ENCODE assay signal across 22 cellular contexts in genomic region chr11:17560281-17561110, GRCh38. TPM values are rescaled to one million over a fixed set of nuclear protein-coding genes. Genes with fewer than 3 reads are reported as not detected.
DNase-seq lines count a peak whose midpoint lies in the region; ATAC-seq and TF ChIP-seq lines count a peak whose summit lies in the region.
"Had no signal": no experiment of that assay in that cellular context is flagged by ENCODE, and none has a peak within 500 bp of the region (broad histone marks: within the 10 kb centered on the region; RNA-seq: fewer than 3 reads in every experiment).

No MANE protein-coding gene starts in this region.

- H3K4me2 ChIP-seq in neuronal stem cell (ENCODE audit: insufficient read depth, low read length, poor library complexity, severe bottlenecking), result no peak overlapping the region

- H3K9ac ChIP-seq in neuronal stem cell (ENCODE audit: low read depth, low read length, poor library complexity), result peak overlapping the region; percentile 50

- TF ChIP-seq CTCF in endothelial cell (IDR thresholded peaks at IDR 0.05; ENCODE audit: unreplicated experiment), result no peak

- H3K4me3 Mint-ChIP-seq in endothelial cell (ENCODE audit: unreplicated experiment), result peak overlapping the region; percentile 27
- H3K4me3 Mint-ChIP-seq: CD8-positive, alpha-beta memory T cell had no signal

- H3K27me3 Mint-ChIP-seq in endothelial cell (ENCODE audit: unreplicated experiment), result no peaks in the 10 kb centered on the region

- no peak overlapping the region for H2AFZ ChIP-seq in neuronal stem cell (ENCODE audit: low read length)

- H3K27ac ChIP-seq in right cardiac atrium (ENCODE audit: low read length) (no peak overlapping the region), neuronal stem cell (replicated peaks; ENCODE audit: low read length) (no peak overlapping the region)
- H3K27ac ChIP-seq: C4-2B, RWPE1, SK-N-MC had no signal

- H3K4me3 ChIP-seq in right cardiac atrium (ENCODE audit: low read length) (no peak overlapping the region), neuronal stem cell (ENCODE audit: low read length in 2 of 2) (no peak overlapping the region)
- H3K4me3 ChIP-seq: SK-N-MC had no signal

- no peak overlapping the region for H3K4ac ChIP-seq in neuronal stem cell (ENCODE audit: low read length)

- H3K27ac Mint-ChIP-seq in endothelial cell (ENCODE audit: unreplicated experiment), result no peak overlapping the region

- H3K23ac ChIP-seq in neuronal stem cell (ENCODE audit: low read depth, low read length, poor library complexity), result no peak overlapping the region

- no peak for DNase-seq in left ventricle myocardium superior
- DNase-seq in right cardiac atrium, result no peak
- DNase-seq in endothelial cell (ENCODE audit: low spot score), result no peak
- no peak for DNase-seq in neuronal stem cell (ENCODE audit: low spot score)
- DNase-seq in NCI-H446 treated with DMSO at 0.1 percent for 48 hours (lab: John Stamatoyannopoulos, UW), result no peak
- no peak for DNase-seq in HuH-7 (ENCODE audit: low spot score)
- DNase-seq: CD8-positive, alpha-beta memory T cell; DMS53; GDM1; MM.1S; NCI-H1048; NCI-H1436; NCI-H187 treated with DMSO at 0.1 percent for 48 hours; NCI-H2107; NCI-H510A treated with DMSO at 0.1 percent for 48 hours; NCI-H748 treated with DMSO at 0.1 percent for 48 hours; SHP77 treated with DMSO at 0.1 percent for 48 hours had no signal

- no peak overlapping the region for H2BK5ac ChIP-seq in neuronal stem cell (ENCODE audit: low read length)

- no peak overlapping the region for H2BK12ac ChIP-seq in neuronal stem cell (ENCODE audit: low read length)

- H3K18ac ChIP-seq in neuronal stem cell (ENCODE audit: low read length), result peak overlapping the region; percentile 39

- no peaks in the 10 kb centered on the region for H3K9me3 ChIP-seq in right cardiac atrium (ENCODE audit: control insufficient read depth, low read length)
- H3K9me3 ChIP-seq in neuronal stem cell (replicated peaks in 1 of 2; ENCODE audit: control insufficient read depth in 2 of 2, insufficient read depth in 1 of 2, low read depth in 1 of 2, low read length in 2 of 2), result no peaks in the 10 kb centered on the region

- no peaks in the 10 kb centered on the region for H3K79me1 ChIP-seq in neuronal stem cell (ENCODE audit: low read depth, low read length)

- H2BK15ac ChIP-seq in neuronal stem cell (ENCODE audit: low read length), result no peak overlapping the region

- ATAC-seq in left ventricle myocardium superior (peak; percentile 22), right cardiac atrium (no peak), GM19351 (IDR thresholded peaks at IDR 0.05; ENCODE audit: unreplicated experiment) (no peak)

- H2AK5ac ChIP-seq in neuronal stem cell (ENCODE audit: low read depth, low read length), result peak overlapping the region; percentile 22

- no peaks in the 10 kb centered on the region for H3K4me1 Mint-ChIP-seq in endothelial cell (ENCODE audit: unreplicated experiment)
- H3K4me1 Mint-ChIP-seq: CD8-positive, alpha-beta memory T cell had no signal

- H4K8ac ChIP-seq in neuronal stem cell (ENCODE audit: low read depth, low read length), result no peak overlapping the region

- H3K36me3 Mint-ChIP-seq in endothelial cell (ENCODE audit: low read depth, unreplicated experiment), result no peaks in the 10 kb centered on the region
- H3K36me3 Mint-ChIP-seq: CD8-positive, alpha-beta memory T cell had no signal

- no peaks in the 10 kb centered on the region for H3K36me3 ChIP-seq in neuronal stem cell (replicated peaks in 1 of 2; ENCODE audit: control insufficient read depth in 2 of 2, insufficient read depth in 2 of 2, low read length in 2 of 2)

- WGBS in right cardiac atrium, result 56% methylated on average over 12 of the region's 12 CpGs
- no CpG with 5 or more reads among the region's 12 CpGs for WGBS in neuronal stem cell (ENCODE audit: extremely low coverage in 2 of 2, insufficient read length in 2 of 2, insufficient replicate concordance in 1 of 2), 2 donors

- H3K4me1 ChIP-seq in right cardiac atrium (ENCODE audit: control insufficient read depth, insufficient read depth, low read length) (no peaks in the 10 kb centered on the region), neuronal stem cell (ENCODE audit: control insufficient read depth in 2 of 2, insufficient read depth in 1 of 2, low read depth in 1 of 2, low read length in 2 of 2) (no peaks in the 10 kb centered on the region)

- no peaks in the 10 kb centered on the region for H3K27me3 ChIP-seq in right cardiac atrium (ENCODE audit: control insufficient read depth, insufficient read depth)
- H3K27me3 ChIP-seq in neuronal stem cell (ENCODE audit: control insufficient read depth in 3 of 3, insufficient read depth in 3 of 3, low read depth in 1 of 3, low read length in 3 of 3), result peaks cover 0 to 6% (median 0%) of the 10 kb centered on the region in 3 experiments

- H3K14ac ChIP-seq in neuronal stem cell (ENCODE audit: low read length), result no peak overlapping the region

- intact Hi-C loops in left ventricle myocardium superior (cut with micrococcal nuclease) (no loop called here), right cardiac atrium (cut with DNase I) (no loop called here)

- no peak overlapping the region for H2BK120ac ChIP-seq in neuronal stem cell (ENCODE audit: low read depth, low read length)

- H3K9me3 Mint-ChIP-seq in endothelial cell (ENCODE audit: unreplicated experiment), result no peaks in the 10 kb centered on the region
- H3K9me3 Mint-ChIP-seq: CD8-positive, alpha-beta memory T cell had no signal

- H4K91ac ChIP-seq in neuronal stem cell (ENCODE audit: low read depth, low read length, poor library complexity), result peak overlapping the region; percentile 67

RNA-seq across cellular contexts. Expression of gene OTOG, which starts 13.4 kb away (rescaled TPM):
- total RNA-seq in left ventricle myocardium superior, result not detected
- total RNA-seq in right cardiac atrium, result not detected
- not detected for polyA plus RNA-seq in right cardiac atrium
- total RNA-seq in endothelial cell (ENCODE audit: unreplicated experiment), result 0.13 TPM
- 0.35 TPM for polyA plus RNA-seq in neuronal stem cell (2013, experiment 1 of 2)
- 0.37 TPM for polyA plus RNA-seq in neuronal stem cell (2013, experiment 2 of 2)
- total RNA-seq: CD8-positive, alpha-beta memory T cell; LHCN-M2 had no signal
- polyA plus RNA-seq: CD8-positive, alpha-beta memory T cell had no signal

RNA-seq across cellular contexts. Expression of gene USH1C, which starts 16.3 kb away (rescaled TPM):
- 1.3 TPM for total RNA-seq in left ventricle myocardium superior
- under 1 TPM in 3 of 4 donors, not detected in 1; 0.20 to 0.61 (median 0.46) TPM for total RNA-seq in right cardiac atrium
- polyA plus RNA-seq in right cardiac atrium, result 0.16 TPM
- total RNA-seq in endothelial cell (ENCODE audit: unreplicated experiment), result 1.4 TPM
- polyA plus RNA-seq in neuronal stem cell (2013, experiment 1 of 2), result 0.57 TPM
- 0.66 TPM for polyA plus RNA-seq in neuronal stem cell (2013, experiment 2 of 2)
- total RNA-seq: CD8-positive, alpha-beta memory T cell; LHCN-M2 had no signal
- polyA plus RNA-seq: CD8-positive, alpha-beta memory T cell had no signal
